ENCODE assay signal across 20 cellular contexts in genomic region chr1:36865080-36865900, GRCh38.
"Had no signal": no experiment of that assay in that cellular context is flagged by ENCODE, and none has a peak within 500 bp of the region (broad histone marks: within the 10 kb centered on the region; RNA-seq: fewer than 3 reads in every experiment).

No MANE protein-coding gene starts in this region.

- H3K9me3 Mint-ChIP-seq: activated naive CD4-positive, alpha-beta T cell treated with anti-CD3 and anti-CD28 coated beads, Interleukin-2, amount 50 U/mL, for 24 hours; mesothelial cell of epicardium; natural killer cell treated with Interleukin-12 subunit alpha and Interleukin-12 subunit beta and Interleukin-15 and Interleukin-18, amount 100 ng/mL, for 72 hours; stimulated activated memory B cell treated with anti-CD40 and anti-IgM and Interleukin-4, amounts not matched to agents 10 μg/mL and 1 μg/mL and 100 μg/mL, for 72 hours had no signal

- H3K4me1 ChIP-seq: pancreas had no signal

- H3K36me3 Mint-ChIP-seq: activated naive CD4-positive, alpha-beta T cell treated with anti-CD3 and anti-CD28 coated beads, Interleukin-2, amount 50 U/mL, for 24 hours; mesothelial cell of epicardium; natural killer cell treated with Interleukin-12 subunit alpha and Interleukin-12 subunit beta and Interleukin-15 and Interleukin-18, amount 100 ng/mL, for 72 hours; stimulated activated memory B cell treated with anti-CD40 and anti-IgM and Interleukin-4, amounts not matched to agents 10 μg/mL and 1 μg/mL and 100 μg/mL, for 72 hours had no signal

- H3K27ac ChIP-seq: hepatocyte, neutrophil, pancreas, thoracic aorta, WERI-Rb-1 had no signal

- H3K27me3 ChIP-seq: pancreas had no signal

- DNase-seq: activated CD4-positive, alpha-beta T cell treated with anti-CD3 and anti-CD28 coated beads for 1 hour; activated CD8-positive, alpha-beta memory T cell treated with anti-CD3 and anti-CD28 coated beads for 24 hours; activated CD8-positive, alpha-beta memory T cell treated with anti-CD3 and anti-CD28 coated beads, Interleukin-2, amount 50 U/mL, for 48 hours; activated gamma-delta T cell; activated T-cell treated with anti-CD3 and anti-CD28 coated beads, Interleukin-2, amount 50 U/mL, for 48 hours; effector CD8-positive, alpha-beta T cell; left cardiac atrium; pancreas; spleen; stimulated activated CD4-positive, alpha-beta T cell treated with anti-CD3 and anti-CD28 coated beads, Interleukin-4, amount 100 ng/mL, for 4 hours; T-helper 2 cell; WERI-Rb-1 had no signal

- H3K9me3 ChIP-seq: esophagus muscularis mucosa, neutrophil, pancreas, spleen, thoracic aorta had no signal

- H3K4me3 Mint-ChIP-seq: activated naive CD4-positive, alpha-beta T cell treated with anti-CD3 and anti-CD28 coated beads, Interleukin-2, amount 50 U/mL, for 24 hours; mesothelial cell of epicardium; natural killer cell treated with Interleukin-12 subunit alpha and Interleukin-12 subunit beta and Interleukin-15 and Interleukin-18, amount 100 ng/mL, for 72 hours; stimulated activated memory B cell treated with anti-CD40 and anti-IgM and Interleukin-4, amounts not matched to agents 10 μg/mL and 1 μg/mL and 100 μg/mL, for 72 hours had no signal

- H3K36me3 ChIP-seq: esophagus muscularis mucosa, neutrophil, pancreas, spleen, thoracic aorta had no signal

- H3K4me3 ChIP-seq: esophagus muscularis mucosa, hepatocyte, pancreas, spleen, thoracic aorta had no signal

- H3K27ac Mint-ChIP-seq: activated naive CD4-positive, alpha-beta T cell treated with anti-CD3 and anti-CD28 coated beads, Interleukin-2, amount 50 U/mL, for 24 hours; mesothelial cell of epicardium; natural killer cell treated with Interleukin-12 subunit alpha and Interleukin-12 subunit beta and Interleukin-15 and Interleukin-18, amount 100 ng/mL, for 72 hours; stimulated activated memory B cell treated with anti-CD40 and anti-IgM and Interleukin-4, amounts not matched to agents 10 μg/mL and 1 μg/mL and 100 μg/mL, for 72 hours had no signal

- H3K4me1 Mint-ChIP-seq: activated naive CD4-positive, alpha-beta T cell treated with anti-CD3 and anti-CD28 coated beads, Interleukin-2, amount 50 U/mL, for 24 hours; mesothelial cell of epicardium; stimulated activated memory B cell treated with anti-CD40 and anti-IgM and Interleukin-4, amounts not matched to agents 10 μg/mL and 1 μg/mL and 100 μg/mL, for 72 hours had no signal

- ATAC-seq: natural killer cell treated with Interleukin-12 subunit alpha and Interleukin-12 subunit beta and Interleukin-15 and Interleukin-18, amount 100 ng/mL, for 72 hours; stimulated activated memory B cell treated with anti-CD40 and anti-IgM and Interleukin-4, amounts not matched to agents 10 μg/mL and 1 μg/mL and 100 μg/mL, for 72 hours had no signal
